8 cellular contexts compared by ENCODE assay signal in the genomic region with DNA sequence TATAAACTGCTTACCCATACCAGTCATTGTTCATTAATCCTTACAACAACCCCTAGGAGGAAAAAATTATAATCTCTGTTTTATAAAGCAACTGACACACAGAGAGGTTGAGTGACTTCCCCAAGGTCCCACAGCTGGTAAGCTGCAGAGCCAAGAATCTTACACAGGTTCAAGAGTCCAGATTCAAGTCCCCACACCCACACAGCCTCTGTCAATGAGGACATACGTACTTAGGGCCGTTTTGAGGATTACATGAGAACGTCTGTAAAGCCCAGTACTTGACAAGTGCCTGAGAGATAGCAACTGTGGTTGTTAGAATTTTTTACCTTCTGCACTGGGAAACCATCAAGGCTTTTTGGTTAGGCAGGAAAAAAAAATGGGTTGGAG. TPM values are rescaled to one million over a fixed set of nuclear protein-coding genes. Genes with fewer than 3 reads are reported as not detected.
DNase-seq lines count a peak whose midpoint lies in the region; ATAC-seq and TF ChIP-seq lines count a peak whose summit lies in the region.

No MANE protein-coding gene starts in this region.

- H3K36me3 Mint-ChIP-seq in stimulated activated effector memory CD8-positive, alpha-beta T cell treated with anti-CD3 and anti-CD28 coated beads, Interleukin-12 subunit alpha, Interleukin-12 subunit beta, amount 100 ng/mL, for 72 hours, result no peaks in the 10 kb centered on the region

- intact Hi-C loops in Right ventricle myocardium inferior (cut with DNase I), result no loop called here
- intact Hi-C loops in heart right ventricle (cut with DNase I), result no loop called here

- ATAC-seq in Right ventricle myocardium inferior (no peak), heart right ventricle (peak in 4 of 8 donors; percentile 22 to 34 (median 27))
- peak; percentile 22 for ATAC-seq in stimulated activated effector memory CD8-positive, alpha-beta T cell treated with anti-CD3 and anti-CD28 coated beads, Interleukin-12 subunit alpha, Interleukin-12 subunit beta, amount 100 ng/mL, for 72 hours

- H3K36me3 ChIP-seq in cardiac muscle cell (no peaks in the 10 kb centered on the region), WERI-Rb-1 (no peaks in the 10 kb centered on the region), heart right ventricle (no peaks in the 10 kb centered on the region)

- peak overlapping the region; percentile 84 for H3K4me3 Mint-ChIP-seq in stimulated activated effector memory CD8-positive, alpha-beta T cell treated with anti-CD3 and anti-CD28 coated beads, Interleukin-12 subunit alpha, Interleukin-12 subunit beta, amount 100 ng/mL, for 72 hours

- H3K27me3 ChIP-seq in cardiac muscle cell, result no peaks in the 10 kb centered on the region
- peaks cover 3% of the 10 kb centered on the region for H3K27me3 ChIP-seq in WERI-Rb-1 (ENCODE audit: insufficient read depth, low read depth, severe bottlenecking)
- H3K27me3 ChIP-seq in heart right ventricle, result no peaks in the 10 kb centered on the region

- peak overlapping the region; percentile 94 for H3K27ac Mint-ChIP-seq in stimulated activated effector memory CD8-positive, alpha-beta T cell treated with anti-CD3 and anti-CD28 coated beads, Interleukin-12 subunit alpha, Interleukin-12 subunit beta, amount 100 ng/mL, for 72 hours

- no peak for TF ChIP-seq CTCF in cardiac muscle cell (IDR thresholded peaks at IDR 0.05; ENCODE audit: low read depth, low read length)
- TF ChIP-seq CTCF in WERI-Rb-1 (IDR thresholded peaks at IDR 0.05; ENCODE audit: low read depth, low read length), result no peak
- no peak for TF ChIP-seq CTCF in heart right ventricle (IDR thresholded peaks at IDR 0.05)

- DNase-seq in cardiac muscle cell (ENCODE audit: low read depth in 1 of 2, low spot score in 1 of 2) (peak in 1 of 2 donors; percentile 22), Right ventricle myocardium inferior (ENCODE audit: missing footprints) (no peak), WERI-Rb-1 (no peak), heart right ventricle (no peak), NOMO-1 treated with dmso at 0.1 percent for 144 hours (lab: John Stamatoyannopoulos, UW; ENCODE audit: unreplicated experiment) (no peak), NCI-H524 treated with DMSO at 0.1 percent for 48 hours (lab: John Stamatoyannopoulos, UW) (no peak)
- DNase-seq in stimulated activated effector memory CD8-positive, alpha-beta T cell treated with anti-CD3 and anti-CD28 coated beads, Interleukin-12 subunit alpha, Interleukin-12 subunit beta, amount 100 ng/mL, for 72 hours (ENCODE audit: low spot score in 2 of 2), result peak in 1 of 2 donors; percentile 47
- DNase-seq in stimulated activated CD4-positive, alpha-beta T cell treated with anti-CD3 and anti-CD28 coated beads, Interleukin-4, amount 100 ng/mL, for 4 hours, result no peak

- peaks cover 16% of the 10 kb centered on the region for H3K4me1 Mint-ChIP-seq in stimulated activated effector memory CD8-positive, alpha-beta T cell treated with anti-CD3 and anti-CD28 coated beads, Interleukin-12 subunit alpha, Interleukin-12 subunit beta, amount 100 ng/mL, for 72 hours

- H3K4me3 ChIP-seq in cardiac muscle cell (peak overlapping the region; percentile 25), WERI-Rb-1 (ENCODE audit: low read depth, low read length) (peak overlapping the region; percentile 51), heart right ventricle (peak overlapping the region; percentile 42 to 75 (median 64))

- H3K9me3 ChIP-seq in cardiac muscle cell (ENCODE audit: low read depth), result no peaks in the 10 kb centered on the region
- H3K9me3 ChIP-seq in WERI-Rb-1 (ENCODE audit: severe bottlenecking), result no peaks in the 10 kb centered on the region
- H3K9me3 ChIP-seq in heart right ventricle, result no peaks in the 10 kb centered on the region

- WGBS in heart right ventricle, 2 donors, result 6 to 20% methylated on average over 3 of the region's 3 CpGs

- H3K9me3 Mint-ChIP-seq in stimulated activated effector memory CD8-positive, alpha-beta T cell treated with anti-CD3 and anti-CD28 coated beads, Interleukin-12 subunit alpha, Interleukin-12 subunit beta, amount 100 ng/mL, for 72 hours, result no peaks in the 10 kb centered on the region

- H3K27ac ChIP-seq in cardiac muscle cell (no peak overlapping the region), WERI-Rb-1 (no peak overlapping the region), heart right ventricle (peak overlapping the region in 9 of 10 donors; percentile 65 to 85 (median 73))

- H3K4me1 ChIP-seq in cardiac muscle cell (ENCODE audit: low read depth) (no peaks in the 10 kb centered on the region), heart right ventricle (peaks cover 0 to 8% (median 0%) of the 10 kb centered on the region in 9 donors)

RNA-seq across cellular contexts. Expression of a gene that starts 0.6 kb away (rescaled TPM):
- total RNA-seq in cardiac muscle cell, result 2.0 and 3.5 TPM in 2 replicates
- polyA plus RNA-seq in cardiac muscle cell, result 2.6 and 3.0 TPM in 2 replicates
- 2.2 TPM for total RNA-seq in Right ventricle myocardium inferior
- 1 to 10 TPM in 8 of 10 donors, under 1 TPM in 2; 0.63 to 5.9 (median 2.5) TPM for total RNA-seq in heart right ventricle
- 1 to 10 TPM; 3.0 to 3.4 TPM for polyA plus RNA-seq in heart right ventricle

Comparison
In these comparisons a context has a peak if more than half of its experiments do, and no peak if none do; other contexts are left out.
1. H3K27ac ChIP-seq: peak in heart right ventricle (9 of 10); none in cardiac muscle cell (single experiment) and WERI-Rb-1 (single experiment).
2. Peak in every context shown above with its lines, with median percentiles within 50 percentile points of each other: H3K4me3 ChIP-seq.